9 cellular contexts compared by ENCODE assay signal in the genomic region with DNA sequence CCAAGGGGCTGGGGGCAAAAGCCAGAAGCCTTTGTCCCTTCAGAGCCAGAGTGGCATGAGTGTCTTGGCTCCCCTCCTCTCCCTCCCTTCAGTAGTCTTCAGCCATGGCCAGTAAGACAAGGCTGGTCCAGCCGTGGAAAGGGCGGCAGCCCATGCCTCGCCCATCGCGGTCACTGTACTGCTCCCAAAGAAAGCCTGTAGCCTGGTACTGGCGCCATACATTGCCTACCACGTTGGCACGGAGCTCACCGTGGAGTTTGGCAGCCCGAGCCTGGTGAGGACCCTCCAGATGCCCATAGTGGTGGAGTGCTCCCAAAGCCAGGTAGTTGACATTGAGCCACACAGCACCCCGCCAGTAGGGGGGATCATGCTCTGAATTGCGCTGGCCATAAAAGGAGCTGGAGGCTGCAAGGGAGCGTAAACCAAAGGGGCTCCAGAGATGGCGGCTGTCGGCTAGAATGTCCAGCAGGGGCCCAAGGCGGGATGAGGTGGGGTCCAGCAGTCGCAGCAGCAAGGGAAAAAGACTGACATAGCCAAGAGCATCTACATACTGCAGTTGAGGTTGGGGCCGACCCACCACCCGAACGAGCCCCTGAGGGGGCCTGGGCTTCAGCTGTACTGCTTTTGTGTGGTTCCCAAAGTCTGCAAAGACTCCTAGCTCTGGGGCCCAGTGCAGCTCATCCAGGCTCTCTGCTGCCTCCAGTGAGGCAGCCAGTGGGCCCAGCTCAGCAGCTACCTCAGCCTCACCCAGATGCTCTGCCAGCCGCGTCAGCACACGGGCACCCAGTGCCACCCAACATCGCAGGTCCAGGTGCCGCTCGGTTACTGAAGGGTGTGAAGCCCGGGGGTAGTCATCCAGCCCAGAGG. TPM values are rescaled to one million over a fixed set of nuclear protein-coding genes. Genes with fewer than 3 reads are reported as not detected.
DNase-seq lines count a peak whose midpoint lies in the region; ATAC-seq and TF ChIP-seq lines count a peak whose summit lies in the region.
"Had no signal": no experiment of that assay in that cellular context is flagged by ENCODE, and none has a peak within 500 bp of the region (broad histone marks: within the 10 kb centered on the region; RNA-seq: fewer than 3 reads in every experiment).

No MANE protein-coding gene starts in this region.

- TF ChIP-seq RAD21 in IMR-90 (IDR thresholded peaks at IDR 0.05; ENCODE audit: low read length) = no peak

- H2AFZ ChIP-seq in DND-41 (ENCODE audit: low read depth, low read length) = no peak overlapping the region
- H2AFZ ChIP-seq in IMR-90 (replicated peaks; ENCODE audit: low read length, poor library complexity) = no peak overlapping the region

- TF ChIP-seq POLR2A in IMR-90 (IDR thresholded peaks at IDR 0.05; ENCODE audit: low read depth, low read length) (no peak), prostate gland (IDR thresholded peaks at IDR 0.05) (no peak)

- H3K56ac ChIP-seq in IMR-90 (ENCODE audit: extremely low read depth, insufficient read depth, low read length) = no peak overlapping the region

- ATAC-seq in DND-41 (ENCODE audit: insufficient read depth, low read depth) = no peak
- no peak for ATAC-seq in IMR-90 (ENCODE audit: low read depth)
- no peak for ATAC-seq in HG03135 (IDR thresholded peaks at IDR 0.05; ENCODE audit: unreplicated experiment)
- ATAC-seq in GM21529 (IDR thresholded peaks at IDR 0.05; ENCODE audit: unreplicated experiment) = no peak

- DNase-seq in DND-41 = peak; percentile 40
- DNase-seq in IMR-90 = no peak
- DNase-seq in fibroblast of mammary gland (ENCODE audit: low read depth) = no peak
- no peak for DNase-seq in prostate gland (ENCODE audit: low spot score)
- DNase-seq: activated naive CD4-positive, alpha-beta T cell treated with anti-CD3 and anti-CD28 coated beads for 36 hours; NCI-H187; stimulated activated CD4-positive, alpha-beta T cell treated with anti-CD3 and anti-CD28 coated beads, Interleukin-2, amount 100 ng/mL, for 48 hours had no signal

- no peak overlapping the region for H2BK20ac ChIP-seq in IMR-90 (ENCODE audit: low read depth, low read length)

- H2BK5ac ChIP-seq in IMR-90 (ENCODE audit: low read depth, low read length, poor library complexity, severe bottlenecking) = no peak overlapping the region

- no peak overlapping the region for H3K18ac ChIP-seq in IMR-90 (ENCODE audit: low read depth, low read length)

- H4K91ac ChIP-seq in IMR-90 (ENCODE audit: insufficient read depth, low read depth, low read length) = no peak overlapping the region

- H4K8ac ChIP-seq in IMR-90 (ENCODE audit: low read depth in 2 of 2, low read length in 2 of 2) = no peak overlapping the region

- no peak overlapping the region for H3K14ac ChIP-seq in IMR-90 (replicated peaks; ENCODE audit: low read depth, low read length)

- intact Hi-C loops in IMR-90 (cut with micrococcal nuclease) (no loop called here), prostate gland (cut with DNase I) (no loop called here)

- peaks cover 29% of the 10 kb centered on the region for H3K36me3 ChIP-seq in DND-41 (ENCODE audit: insufficient read depth, low read length)
- H3K36me3 ChIP-seq in IMR-90 (ENCODE audit: control insufficient read depth, insufficient read depth, low read length) = peaks cover 21% of the 10 kb centered on the region
- peaks cover 0 to 5% of the 10 kb centered on the region in 2 donors for H3K36me3 ChIP-seq in prostate gland

- POLR2A ChIA-PET in IMR-90 (lab: Charles Lee; ENCODE audit: unreplicated experiment) = no interaction called here

- H2BK120ac ChIP-seq in IMR-90 (ENCODE audit: low read depth, low read length) = no peak overlapping the region

- 97% methylated on average over 13 of the region's 27 CpGs; no CpG with 5 or more reads in 1 of the 2 experiments for WGBS in IMR-90 (ENCODE audit: extremely low coverage in 2 of 2, insufficient read length in 1 of 2), 2 experiments
- 89% methylated on average over 27 of the region's 27 CpGs for WGBS in prostate gland

- in situ Hi-C loops in IMR-90 (cut with MboI; ENCODE audit: low sequenced_read_pairs) = no loop called here

- H3K4me1 ChIP-seq in DND-41 (ENCODE audit: insufficient read depth, low read length) (peaks cover 49% of the 10 kb centered on the region), IMR-90 (ENCODE audit: control insufficient read depth, insufficient read depth, low read length) (peaks cover 8% of the 10 kb centered on the region), prostate gland (replicated peaks) (peaks cover 8% of the 10 kb centered on the region)

- no peak overlapping the region for H4K5ac ChIP-seq in IMR-90 (ENCODE audit: low read depth, low read length)

- dilution Hi-C loops in IMR-90 (cut with HindIII; ENCODE audit: low sequenced_read_pairs, unreplicated experiment) = no loop called here

- H3K27me3 ChIP-seq in DND-41 (ENCODE audit: insufficient read depth, low read length, poor library complexity) (no peaks in the 10 kb centered on the region), IMR-90 (ENCODE audit: control insufficient read depth, insufficient read depth, low read length) (no peaks in the 10 kb centered on the region), prostate gland (replicated peaks; ENCODE audit: insufficient read depth) (no peaks in the 10 kb centered on the region)

- no peak overlapping the region for H2AK5ac ChIP-seq in IMR-90 (ENCODE audit: low read depth, low read length)

- H3K4me3 ChIP-seq in DND-41 (ENCODE audit: low read depth in 1 of 2, low read length in 2 of 2) = no peak overlapping the region
- H3K4me3 ChIP-seq in IMR-90 (ENCODE audit: insufficient read depth, low read depth, low read length) = no peak overlapping the region
- H3K4me3 ChIP-seq in fibroblast of mammary gland (ENCODE audit: control insufficient read depth, low read depth, low read length) = no peak overlapping the region
- H3K4me3 ChIP-seq in prostate gland = no peak overlapping the region

- no peak overlapping the region for H2BK15ac ChIP-seq in IMR-90 (ENCODE audit: low read depth, low read length)

- TF ChIP-seq CTCF in DND-41 (IDR thresholded peaks at IDR 0.05; ENCODE audit: borderline replicate concordance, extremely low read depth, low read length, poor library complexity, severe bottlenecking) = peak; percentile 54
- peak; percentile 14; the same call in 1 of the 2 replicates for TF ChIP-seq CTCF in IMR-90 (conservative IDR thresholded peaks at IDR 0.05; ENCODE audit: low read depth, low read length)
- peak; percentile 4 for TF ChIP-seq CTCF in fibroblast of mammary gland (conservative IDR thresholded peaks at IDR 0.05; ENCODE audit: control insufficient read depth, insufficient read depth, low read depth, low read length)
- TF ChIP-seq CTCF in prostate gland (IDR thresholded peaks at IDR 0.05) = no peak

- no peak overlapping the region for H3K27ac ChIP-seq in DND-41 (ENCODE audit: low read length)
- H3K27ac ChIP-seq in IMR-90 (ENCODE audit: insufficient read depth, low read length) = no peak overlapping the region
- no peak overlapping the region for H3K27ac ChIP-seq in prostate gland

- H3K4ac ChIP-seq in IMR-90 (ENCODE audit: low read depth, low read length) = no peak overlapping the region

- H3K23ac ChIP-seq in IMR-90 (ENCODE audit: low read depth, low read length) = no peak overlapping the region

- CTCF ChIA-PET in IMR-90 (lab: Yijun Ruan, JAX) = no interaction called here

- H3K4me2 ChIP-seq in DND-41 (ENCODE audit: insufficient read depth, low read length) (no peak overlapping the region), IMR-90 (ENCODE audit: low read depth, low read length) (no peak overlapping the region)

- H3K9ac ChIP-seq in DND-41 (ENCODE audit: low read depth, low read length) = no peak overlapping the region
- no peak overlapping the region for H3K9ac ChIP-seq in IMR-90 (ENCODE audit: low read depth, low read length)

- peaks cover 51% of the 10 kb centered on the region for H3K79me2 ChIP-seq in DND-41 (ENCODE audit: insufficient read depth, low read length)

- no TSS peak for BruUV-seq in IMR-90 (replicated peaks; lab: Mats Ljungman, UMichigan)

- H3K9me1 ChIP-seq in IMR-90 (ENCODE audit: insufficient read depth, low read length) = no peaks in the 10 kb centered on the region

- H2AK9ac ChIP-seq in IMR-90 (replicated peaks; ENCODE audit: low read depth, low read length, poor library complexity) = peak overlapping the region; percentile 29

- H3K79me1 ChIP-seq in IMR-90 (ENCODE audit: low read depth in 1 of 2, low read length in 2 of 2) = peaks cover 13 to 59% of the 10 kb centered on the region in 2 experiments; a peak in 3 of 4 replicates

- peaks cover 4% of the 10 kb centered on the region for H4K20me1 ChIP-seq in DND-41 (ENCODE audit: insufficient read depth, low read length)
- no peaks in the 10 kb centered on the region for H4K20me1 ChIP-seq in IMR-90 (ENCODE audit: insufficient read depth, low read length)

- no peaks in the 10 kb centered on the region for H3K9me3 ChIP-seq in DND-41 (ENCODE audit: insufficient read depth, low read length, severe bottlenecking)
- no peaks in the 10 kb centered on the region for H3K9me3 ChIP-seq in IMR-90 (ENCODE audit: control insufficient read depth, insufficient read depth, low read length)
- H3K9me3 ChIP-seq in prostate gland = no peaks in the 10 kb centered on the region

RNA-seq across cellular contexts. Expression of gene WBP1, which starts 3.2 kb away (rescaled TPM):
- total RNA-seq in IMR-90 (2012; rRNA removed) (22.2 and 22.9 TPM in 2 replicates), prostate gland (100 to 1,000 TPM in 1 of 2 donors, 10 to 100 TPM in 1; 73.3 to 158 TPM)
- polyA plus RNA-seq in IMR-90 (2012; rRNA removed) = 78.5 and 89.3 TPM in 2 replicates
- 114 and 155 TPM in 2 replicates for polyA plus RNA-seq in IMR-90 (2012; cell fraction: cytosol; rRNA removed)
- 453 and 544 TPM in 2 replicates for polyA plus RNA-seq in IMR-90 (2012; cell fraction: nucleus; rRNA removed; ENCODE audit: low replicate concordance)

RNA-seq across cellular contexts. Expression of gene MOGS, which starts 3.8 kb away (rescaled TPM):
- total RNA-seq in IMR-90 (2012; rRNA removed) (17.8 and 21.0 TPM in 2 replicates), prostate gland (10 to 100 TPM; 57.1 to 68.3 TPM)
- 45.9 and 48.4 TPM in 2 replicates for polyA plus RNA-seq in IMR-90 (2012; rRNA removed)
- polyA plus RNA-seq in IMR-90 (2012; cell fraction: cytosol; rRNA removed) = 50.7 and 51.7 TPM in 2 replicates
- 144 and 264 TPM in 2 replicates for polyA plus RNA-seq in IMR-90 (2012; cell fraction: nucleus; rRNA removed; ENCODE audit: low replicate concordance)

RNA-seq across cellular contexts. Expression of gene INO80B, which starts 6.5 kb away (rescaled TPM):
- 4.5 and 5.3 TPM in 2 replicates for total RNA-seq in IMR-90 (2012; rRNA removed)
- polyA plus RNA-seq in IMR-90 (2012; rRNA removed) = 9.2 and 10.5 TPM in 2 replicates
- 11.0 and 11.1 TPM in 2 replicates for polyA plus RNA-seq in IMR-90 (2012; cell fraction: cytosol; rRNA removed)
- polyA plus RNA-seq in IMR-90 (2012; cell fraction: nucleus; rRNA removed; ENCODE audit: low replicate concordance) = 54.7 and 124 TPM in 2 replicates
- total RNA-seq in prostate gland = 10 to 100 TPM; 28.3 to 46.7 TPM

RNA-seq across cellular contexts. Expression of gene MRPL53, which starts 11.1 kb away (rescaled TPM):
- total RNA-seq in IMR-90 (2012; rRNA removed) (5.2 and 6.7 TPM in 2 replicates), prostate gland (10 to 100 TPM; 28.2 to 63.3 TPM)
- polyA plus RNA-seq in IMR-90 (2012; rRNA removed) = 39.0 and 51.9 TPM in 2 replicates
- 41.9 and 42.8 TPM in 2 replicates for polyA plus RNA-seq in IMR-90 (2012; cell fraction: cytosol; rRNA removed)
- polyA plus RNA-seq in IMR-90 (2012; cell fraction: nucleus; rRNA removed; ENCODE audit: low replicate concordance) = 47.2 and 70.9 TPM in 2 replicates

RNA-seq across cellular contexts. Expression of gene RTKN, which starts 19.7 kb away (rescaled TPM):
- total RNA-seq in IMR-90 (2012; rRNA removed) = 9.4 and 11.1 TPM in 2 replicates
- 19.7 and 22.3 TPM in 2 replicates for polyA plus RNA-seq in IMR-90 (2012; rRNA removed)
- polyA plus RNA-seq in IMR-90 (2012; cell fraction: cytosol; rRNA removed) = 12.9 and 13.5 TPM in 2 replicates
- polyA plus RNA-seq in IMR-90 (2012; cell fraction: nucleus; rRNA removed; ENCODE audit: low replicate concordance) = 92.0 and 105 TPM in 2 replicates
- total RNA-seq in prostate gland = 10 to 100 TPM; 24.5 to 26.0 TPM

Comparison
In these comparisons a context has a peak if more than half of its experiments do, and no peak if none do; other contexts are left out.
1. CTCF ChIP-seq: peak in DND-41 (single experiment), IMR-90 (single experiment) and fibroblast of mammary gland (single experiment); none in prostate gland (0 of 4).